ENCODE assay signal across 37 cellular contexts in genomic region chr3:5523125-5523524, GRCh38.
"Had no signal": no experiment of that assay in that cellular context is flagged by ENCODE, and none has a peak within 500 bp of the region (broad histone marks: within the 10 kb centered on the region; RNA-seq: fewer than 3 reads in every experiment).

No MANE protein-coding gene starts in this region.

- ATAC-seq: activated CD8-positive, alpha-beta T cell treated with anti-CD3 and anti-CD28 coated beads for 36 hours; activated naive CD4-positive, alpha-beta T cell treated with anti-CD3 and anti-CD28 coated beads, Interleukin-2, amount 50 U/mL, for 72 hours; activated T-cell treated with anti-CD3 and anti-CD28 coated beads, Interleukin-2, amount 50 U/mL, for 4 hours; activated T-cell treated with anti-CD3 and anti-CD28 coated beads, Interleukin-2, amount 50 U/mL, for 72 hours; activated T-helper 17 cell treated with anti-CD3 and anti-CD28 coated beads, Interleukin-2, amount 50 U/mL, for 72 hours; body of pancreas had no signal

- H3K36me3 Mint-ChIP-seq: activated CD4-positive, alpha-beta memory T cell treated with anti-CD3 and anti-CD28 coated beads for 36 hours; activated naive CD4-positive, alpha-beta T cell treated with anti-CD3 and anti-CD28 coated beads, Interleukin-2, amount 50 U/mL, for 72 hours; activated naive CD8-positive, alpha-beta T cell treated with anti-CD3 and anti-CD28 coated beads for 36 hours had no signal

- H3K27me3 ChIP-seq: adrenal gland, body of pancreas, brain microvascular endothelial cell, breast epithelium had no signal

- H3K4me1 Mint-ChIP-seq: activated B cell treated with CpG ODN at 0.5 μM for 24 hours; activated CD4-positive, alpha-beta T cell treated with anti-CD3 and anti-CD28 coated beads, Interleukin-2, amount 10 ng/mL, durations not matched to agents 24 days and 14 days; activated naive CD8-positive, alpha-beta T cell treated with anti-CD3 and anti-CD28 coated beads for 36 hours; activated T-helper 17 cell treated with anti-CD3 and anti-CD28 coated beads, Interleukin-2, amount 50 U/mL, for 72 hours had no signal

- H3K27ac ChIP-seq: adrenal gland, body of pancreas, brain microvascular endothelial cell, breast epithelium, VCaP had no signal

- FAIRE-seq: astrocyte, TTC549 had no signal

- H3K36me3 ChIP-seq: adrenal gland, brain microvascular endothelial cell, breast epithelium had no signal

- H3K4me1 ChIP-seq: adrenal gland, body of pancreas, breast epithelium had no signal

- H3K4me3 ChIP-seq: adrenal gland, body of pancreas, breast epithelium had no signal

- H3K4me3 Mint-ChIP-seq: activated B cell treated with CpG ODN at 0.5 μM for 24 hours; activated CD4-positive, alpha-beta memory T cell treated with anti-CD3 and anti-CD28 coated beads for 36 hours; activated CD4-positive, alpha-beta T cell treated with anti-CD3 and anti-CD28 coated beads, Interleukin-2, amount 10 ng/mL, durations not matched to agents 24 days and 14 days; activated CD8-positive, alpha-beta T cell treated with anti-CD3 and anti-CD28 coated beads for 36 hours; activated naive CD4-positive, alpha-beta T cell treated with anti-CD3 and anti-CD28 coated beads for 36 hours; activated naive CD8-positive, alpha-beta T cell treated with anti-CD3 and anti-CD28 coated beads for 36 hours; activated T-cell treated with anti-CD3 and anti-CD28 coated beads, Interleukin-2, amount 50 U/mL, for 4 hours; activated T-cell treated with anti-CD3 and anti-CD28 coated beads, Interleukin-2, amount 50 U/mL, for 72 hours; activated T-helper 1 cell treated with anti-CD3 and anti-CD28 coated beads, Interleukin-12 subunit alpha, Interleukin-12 subunit beta, Interleukin-2, Interleukin-4 antibody, amounts not matched to agents 30 ng/mL and 10 ng/mL and 1 ng/mL, durations not matched to agents 14 hours and 24 hours and 36 hours; activated T-helper 17 cell treated with anti-CD3 and anti-CD28 coated beads, Interleukin-2, amount 50 U/mL, for 72 hours; T-helper 1 cell treated with Interleukin-12 subunit alpha and Interleukin-12 subunit beta and Interleukin-4 antibody, amounts not matched to agents 30 μg/mL and 1 μg/mL, for 36 hours; T-helper 2 cell treated with Interferon-gamma antibody and Interleukin-4, amounts not matched to agents 5 μg/mL and 100 μg/mL, for 36 hours had no signal

- DNase-seq: activated B cell treated with CpG ODN at 0.5 μM for 24 hours; activated CD4-positive, alpha-beta memory T cell treated with anti-CD3 and anti-CD28 coated beads for 36 hours; activated CD4-positive, alpha-beta T cell treated with anti-CD3 and anti-CD28 coated beads for 4 hours; activated CD4-positive, alpha-beta T cell treated with anti-CD3 and anti-CD28 coated beads, Interleukin-2, amount 10 ng/mL, durations not matched to agents 24 days and 14 days; activated CD4-positive, alpha-beta T cell treated with anti-CD3 and anti-CD28 coated beads, Interleukin-2, amount 50 U/mL, for 1 hour; activated CD4-positive, alpha-beta T cell treated with anti-CD3 and anti-CD28 coated beads, Interleukin-2, amount 50 U/mL, for 4 hours; activated CD4-positive, CD25-positive, alpha-beta regulatory T cell treated with anti-CD3 and anti-CD28 coated beads, Interleukin-2, amount 50 U/mL, for 72 hours; activated CD8-positive, alpha-beta memory T cell treated with anti-CD3 and anti-CD28 coated beads, Interleukin-2, amount 50 U/mL, for 4 hours; activated CD8-positive, alpha-beta T cell treated with anti-CD3 and anti-CD28 coated beads for 36 hours; activated effector memory CD4-positive, alpha-beta T cell treated with anti-CD3 and anti-CD28 coated beads, Interleukin-2, amount 50 U/mL, for 16 hours; activated gamma-delta T cell treated with Interleukin-2 at 50 U/mL for 16 hours; activated naive CD4-positive, alpha-beta T cell; activated naive CD4-positive, alpha-beta T cell treated with anti-CD3 and anti-CD28 coated beads for 36 hours; activated naive CD4-positive, alpha-beta T cell treated with anti-CD3 and anti-CD28 coated beads, Interleukin-2, amount 50 U/mL, for 16 hours; activated naive CD8-positive, alpha-beta T cell treated with anti-CD3 and anti-CD28 coated beads for 36 hours; activated T-cell treated with anti-CD3 and anti-CD28 coated beads for 4 hours; activated T-cell treated with anti-CD3 and anti-CD28 coated beads, Interleukin-2, amount 50 U/mL, for 1 hour; activated T-cell treated with anti-CD3 and anti-CD28 coated beads, Interleukin-2, amount 50 U/mL, for 4 hours; activated T-cell treated with anti-CD3 and anti-CD28 coated beads, Interleukin-2, amount 50 U/mL, for 72 hours; adrenal gland; amniotic stem cell; aorta; body of pancreas; brain microvascular endothelial cell; central memory CD4-positive, alpha-beta T cell; T-helper 1 cell; T-helper 2 cell; T-helper 9 cell had no signal

- H3K27ac Mint-ChIP-seq: activated B cell treated with CpG ODN at 0.5 μM for 24 hours; activated CD4-positive, alpha-beta memory T cell treated with anti-CD3 and anti-CD28 coated beads for 36 hours; activated CD4-positive, alpha-beta T cell treated with anti-CD3 and anti-CD28 coated beads, Interleukin-2, amount 10 ng/mL, durations not matched to agents 24 days and 14 days; activated CD8-positive, alpha-beta T cell treated with anti-CD3 and anti-CD28 coated beads for 36 hours; activated naive CD4-positive, alpha-beta T cell treated with anti-CD3 and anti-CD28 coated beads for 36 hours; activated naive CD4-positive, alpha-beta T cell treated with anti-CD3 and anti-CD28 coated beads, Interleukin-2, amount 50 U/mL, for 72 hours; activated naive CD8-positive, alpha-beta T cell treated with anti-CD3 and anti-CD28 coated beads for 36 hours; activated T-cell treated with anti-CD3 and anti-CD28 coated beads, Interleukin-2, amount 50 U/mL, for 72 hours; activated T-helper 1 cell treated with anti-CD3 and anti-CD28 coated beads, Interleukin-12 subunit alpha, Interleukin-12 subunit beta, Interleukin-2, Interleukin-4 antibody, amounts not matched to agents 30 ng/mL and 10 ng/mL and 1 ng/mL, durations not matched to agents 14 hours and 24 hours and 36 hours; activated T-helper 17 cell treated with anti-CD3 and anti-CD28 coated beads, Interleukin-2, amount 50 U/mL, for 72 hours; T-helper 1 cell treated with Interleukin-12 subunit alpha and Interleukin-12 subunit beta and Interleukin-4 antibody, amounts not matched to agents 30 μg/mL and 1 μg/mL, for 36 hours; T-helper 2 cell treated with Interferon-gamma antibody and Interleukin-4, amounts not matched to agents 5 μg/mL and 100 μg/mL, for 36 hours had no signal

- H3K9me3 ChIP-seq: adrenal gland, body of pancreas, breast epithelium had no signal

- H3K9me3 Mint-ChIP-seq: activated CD4-positive, alpha-beta T cell treated with anti-CD3 and anti-CD28 coated beads, Interleukin-2, amount 10 ng/mL, durations not matched to agents 24 days and 14 days; activated T-cell treated with anti-CD3 and anti-CD28 coated beads, Interleukin-2, amount 50 U/mL, for 4 hours; activated T-helper 1 cell treated with anti-CD3 and anti-CD28 coated beads, Interleukin-12 subunit alpha, Interleukin-12 subunit beta, Interleukin-2, Interleukin-4 antibody, amounts not matched to agents 30 ng/mL and 10 ng/mL and 1 ng/mL, durations not matched to agents 14 hours and 24 hours and 36 hours; activated T-helper 17 cell treated with anti-CD3 and anti-CD28 coated beads, Interleukin-2, amount 50 U/mL, for 72 hours; T-helper 1 cell treated with Interleukin-12 subunit alpha and Interleukin-12 subunit beta and Interleukin-4 antibody, amounts not matched to agents 30 μg/mL and 1 μg/mL, for 36 hours; T-helper 2 cell treated with Interferon-gamma antibody and Interleukin-4, amounts not matched to agents 5 μg/mL and 100 μg/mL, for 36 hours had no signal

- H3K27me3 Mint-ChIP-seq: activated B cell treated with CpG ODN at 0.5 μM for 24 hours; activated CD4-positive, alpha-beta memory T cell treated with anti-CD3 and anti-CD28 coated beads for 36 hours; activated CD4-positive, alpha-beta T cell treated with anti-CD3 and anti-CD28 coated beads, Interleukin-2, amount 10 ng/mL, durations not matched to agents 24 days and 14 days; activated CD8-positive, alpha-beta T cell treated with anti-CD3 and anti-CD28 coated beads for 36 hours; activated naive CD8-positive, alpha-beta T cell treated with anti-CD3 and anti-CD28 coated beads for 36 hours; activated T-helper 17 cell treated with anti-CD3 and anti-CD28 coated beads, Interleukin-2, amount 50 U/mL, for 72 hours had no signal
